26 cellular contexts compared by ENCODE assay signal in the genomic region with DNA sequence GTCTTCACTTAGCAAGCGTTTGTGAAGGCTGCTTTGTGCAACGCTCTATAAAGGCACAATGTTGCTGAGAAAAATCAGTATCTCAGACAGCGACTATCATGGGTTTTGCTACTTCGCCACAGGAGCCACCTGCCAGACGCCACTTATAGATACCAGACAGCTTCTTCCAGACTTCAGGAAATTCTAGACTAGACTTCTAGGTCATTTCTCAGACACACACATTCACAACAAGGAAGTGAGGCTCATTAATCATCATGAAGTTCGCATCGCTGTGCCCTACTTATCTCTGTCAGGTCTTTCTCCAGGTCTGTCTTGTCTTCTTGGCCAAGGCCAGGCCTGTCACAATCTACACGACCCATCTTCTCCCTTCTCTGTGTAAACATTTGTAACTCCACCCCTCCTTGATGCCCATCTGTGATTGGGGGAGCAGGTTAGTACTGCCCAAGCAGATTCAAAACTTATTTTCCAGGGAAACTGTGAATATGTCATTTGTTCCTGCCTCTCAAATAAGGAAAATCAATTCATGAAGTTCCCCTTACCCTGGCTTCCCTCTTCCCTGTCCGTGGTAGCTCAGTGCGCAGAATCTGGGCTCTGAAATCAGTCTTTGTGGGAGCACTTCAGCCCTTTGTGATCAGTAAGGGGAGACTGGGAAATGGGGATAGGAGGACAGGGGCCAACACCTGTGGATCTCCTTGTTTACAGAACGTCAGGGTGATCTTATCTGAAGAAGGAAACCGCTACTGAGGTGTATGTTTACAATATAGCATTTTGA.
DNase-seq lines count a peak whose midpoint lies in the region; FAIRE-seq and TF ChIP-seq lines count a peak whose summit lies in the region.
"Had no signal": no experiment of that assay in that cellular context is flagged by ENCODE, and none has a peak within 500 bp of the region (broad histone marks: within the 10 kb centered on the region; RNA-seq: fewer than 3 reads in every experiment).

No MANE protein-coding gene starts in this region.

- H3K4me3 ChIP-seq in spleen, result no peak overlapping the region
- H3K4me3 ChIP-seq: BLaER1 treated with 17β-estradiol and CSF1 and Interleukin-3, amounts not matched to agents 10 nM and 100 nM; SK-N-MC; transverse colon had no signal

- WGBS in spleen, 5 donors, result 56 to 62% (median 61%) methylated on average over 12 of the region's 12 CpGs

- no peak for FAIRE-seq in frontal cortex (lab: Jason Lieb, UNC)
- FAIRE-seq: D721Med, GM18507, keratinocyte had no signal

- H3K9me3 Mint-ChIP-seq in osteocyte (ENCODE audit: unreplicated experiment), result no peaks in the 10 kb centered on the region
- H3K9me3 Mint-ChIP-seq: T-helper 1 cell treated with Interleukin-12 subunit alpha and Interleukin-12 subunit beta and Interleukin-4 antibody, amounts not matched to agents 30 μg/mL and 1 μg/mL, for 36 hours had no signal

- no peak overlapping the region for H3K4me3 Mint-ChIP-seq in osteocyte (ENCODE audit: unreplicated experiment)
- H3K4me3 Mint-ChIP-seq: mesothelial cell of epicardium; naive B cell; T-helper 1 cell treated with Interleukin-12 subunit alpha and Interleukin-12 subunit beta and Interleukin-4 antibody, amounts not matched to agents 30 μg/mL and 1 μg/mL, for 36 hours had no signal

- H3K4me1 Mint-ChIP-seq in osteocyte (ENCODE audit: unreplicated experiment), result no peaks in the 10 kb centered on the region

- H3K36me3 Mint-ChIP-seq in osteocyte (ENCODE audit: unreplicated experiment), result no peaks in the 10 kb centered on the region
- H3K36me3 Mint-ChIP-seq: mesothelial cell of epicardium, naive B cell had no signal

- no peak overlapping the region for H3K27ac ChIP-seq in spleen
- H3K27ac ChIP-seq: BLaER1 treated with 17β-estradiol and CSF1 and Interleukin-3, amounts not matched to agents 10 nM and 100 nM; SK-N-MC; transverse colon; WERI-Rb-1 had no signal

- no peak for TF ChIP-seq POLR2A in spleen (IDR thresholded peaks at IDR 0.05)

- no peak overlapping the region for H3K27ac Mint-ChIP-seq in osteocyte (ENCODE audit: unreplicated experiment)
- H3K27ac Mint-ChIP-seq: mesothelial cell of epicardium; T-helper 1 cell treated with Interleukin-12 subunit alpha and Interleukin-12 subunit beta and Interleukin-4 antibody, amounts not matched to agents 30 μg/mL and 1 μg/mL, for 36 hours had no signal

- peaks cover 18% of the 10 kb centered on the region for H3K27me3 Mint-ChIP-seq in osteocyte (ENCODE audit: unreplicated experiment)
- H3K27me3 Mint-ChIP-seq: naive B cell had no signal

- no peaks in the 10 kb centered on the region for H3K36me3 ChIP-seq in spleen
- H3K36me3 ChIP-seq: BLaER1 treated with 17β-estradiol and CSF1 and Interleukin-3, amounts not matched to agents 10 nM and 100 nM; transverse colon; WERI-Rb-1 had no signal

- no peaks in the 10 kb centered on the region for H3K27me3 ChIP-seq in spleen (replicated peaks in 1 of 7)
- H3K27me3 ChIP-seq: BLaER1 treated with 17β-estradiol and CSF1 and Interleukin-3, amounts not matched to agents 10 nM and 100 nM; transverse colon had no signal

- DNase-seq in activated gamma-delta T cell treated with Interleukin-2 at 50 U/mL for 16 hours (peak; percentile 38), activated gamma-delta T cell (lab: John Stamatoyannopoulos, UW) (no peak), T-helper 9 cell (peak; percentile 27), islet precursor cell (peak; percentile 85), frontal cortex (ENCODE audit: low spot score in 2 of 2) (no peak), osteocyte (ENCODE audit: extremely low spot score, unreplicated experiment) (no peak), spleen (no peak)
- DNase-seq: activated CD4-positive, alpha-beta T cell treated with anti-CD3 and anti-CD28 coated beads, Interleukin-2, amount 50 U/mL, for 1 hour; dermis blood vessel endothelial cell; HCEC 1CT; KBM-7; naive B cell; NCI-H1417 treated with DMSO at 0.1 percent for 48 hours; NCI-H2081 treated with DMSO at 0.1 percent for 48 hours; NCI-H446; NCI-H774; occipital lobe; transverse colon; WERI-Rb-1 had no signal

- no peaks in the 10 kb centered on the region for H3K9me3 ChIP-seq in spleen
- H3K9me3 ChIP-seq: BLaER1 treated with 17β-estradiol and CSF1 and Interleukin-3, amounts not matched to agents 10 nM and 100 nM; transverse colon had no signal

- TF ChIP-seq CTCF in osteocyte (IDR thresholded peaks at IDR 0.05), result no peak
- TF ChIP-seq CTCF in spleen (IDR thresholded peaks at IDR 0.05 in 8 of 11, conservative IDR thresholded peaks at IDR 0.05 in 3 of 11), result no peak

- H3K4me1 ChIP-seq in spleen, result peaks cover 0 to 10% (median 0%) of the 10 kb centered on the region in 6 donors

- intact Hi-C loops in spleen (cut with DNase I; ENCODE audit: low total_unique reads), result no loop called here

Comparison
In these comparisons a context has a peak if more than half of its experiments do, and no peak if none do; other contexts are left out.
1. DNase-seq: peak in activated gamma-delta T cell treated with Interleukin-2 at 50 U/mL for 16 hours (single experiment), T-helper 9 cell (single experiment) and islet precursor cell (single experiment); none in activated gamma-delta T cell (single experiment), frontal cortex (0 of 2), osteocyte (single experiment) and spleen (single experiment).